In the genomic region with DNA sequence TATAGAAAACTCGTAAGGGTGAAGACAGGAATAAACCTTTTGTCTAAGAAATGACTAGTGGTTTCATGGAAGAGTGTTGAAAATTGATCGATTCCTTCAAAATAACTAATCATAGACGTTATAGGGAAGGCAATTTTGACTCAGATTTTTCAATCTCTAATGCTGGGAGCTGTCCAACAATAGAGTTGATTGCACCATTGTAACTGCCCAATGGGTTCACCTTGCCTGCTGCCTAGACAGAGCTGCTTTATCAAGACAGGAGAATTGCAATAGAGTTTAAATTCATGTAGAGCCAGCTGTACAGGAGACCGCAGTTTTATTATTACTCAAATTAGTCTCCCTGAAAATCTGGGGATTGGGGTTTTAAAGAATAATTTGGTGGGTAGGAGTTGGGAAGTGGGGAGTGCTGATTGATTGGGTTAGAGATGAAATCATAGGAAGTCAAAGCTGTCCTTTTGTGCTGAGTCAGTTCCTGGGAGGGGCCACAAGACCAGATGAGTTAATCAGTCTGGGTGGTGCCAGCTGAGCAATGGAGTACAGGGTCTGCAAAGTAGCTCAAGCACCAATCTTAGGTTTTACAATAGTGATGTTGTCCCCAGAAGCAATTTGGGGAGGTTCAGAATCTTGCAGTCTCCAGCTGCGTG, we compare ENCODE assay signal across 1 cellular context.
TF ChIP-seq lines count a peak whose summit lies in the region.

No MANE protein-coding gene starts in this region.

TF ChIP-seq in HepG2, 621 proteins besides CTCF, POLR2A, EP300 and RAD21:
- peak; percentile 55 to 73; a peak in 3 of 4 replicates for TF ChIP-seq MAFK (conservative IDR thresholded peaks at IDR 0.05 in 1 of 2, IDR thresholded peaks at IDR 0.05 in 1 of 2; ENCODE audit: low read length in 2 of 2)
- TF ChIP-seq MAFF (IDR thresholded peaks at IDR 0.05; ENCODE audit: low read depth, low read length) = peak; percentile 51; the same call in 1 of the 2 replicates
- TF ChIP-seq ATF6 (CRISPR knock-in tag; conservative IDR thresholded peaks at IDR 0.05) = no peak
- TF ChIP-seq REST (IDR thresholded peaks at IDR 0.05; ENCODE audit: borderline replicate concordance in 1 of 2, low read depth in 1 of 2, low read length in 2 of 2) = 0 out of 4 replicates have a peak, but pooled peaks of 1 of the 2 experiments have one; percentile 27
